ENCODE assay signal across 8 cellular contexts in the genomic region with DNA sequence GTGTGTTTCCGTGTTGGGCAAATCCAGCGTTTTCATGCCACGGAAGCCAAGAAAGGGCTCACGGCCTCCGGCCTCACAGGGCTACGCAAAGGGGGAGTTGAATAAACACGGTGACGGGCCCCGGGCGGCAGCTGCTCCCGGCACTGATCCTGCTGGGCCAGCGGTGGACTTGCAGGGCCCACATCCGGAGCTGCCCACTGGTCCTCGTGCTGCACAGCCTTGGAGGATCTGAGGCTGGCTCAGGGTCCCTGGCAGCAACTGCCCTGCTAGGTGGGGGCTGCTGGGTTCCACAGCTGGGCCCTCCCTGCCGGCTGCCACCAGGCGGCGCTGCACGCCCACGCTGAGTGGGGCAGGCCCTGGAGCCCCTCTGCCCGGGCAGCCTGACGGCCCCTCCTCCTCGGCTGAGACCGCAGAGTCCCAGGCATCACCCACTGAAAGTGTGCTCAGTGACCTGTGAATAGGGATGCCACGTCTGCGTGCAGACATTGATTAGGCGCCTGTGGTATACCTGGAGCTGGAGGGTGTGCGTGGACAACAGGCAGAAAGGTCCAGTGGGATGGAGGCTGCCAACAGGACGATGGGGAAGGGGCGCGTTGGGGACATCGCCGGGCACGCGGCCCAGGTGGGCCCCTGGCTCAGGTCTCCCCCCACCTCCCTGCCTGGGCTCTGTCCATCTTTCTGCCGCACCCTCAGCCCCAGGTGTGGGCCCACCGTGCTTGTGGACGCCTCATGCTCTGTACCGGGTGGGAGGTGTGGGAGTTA. TPM values are rescaled to one million over a fixed set of nuclear protein-coding genes. Genes with fewer than 3 reads are reported as not detected.
DNase-seq lines count a peak whose midpoint lies in the region; ATAC-seq and TF ChIP-seq lines count a peak whose summit lies in the region.

No MANE protein-coding gene starts in this region.

- peaks cover 4 to 38% of the 10 kb centered on the region in 2 donors for H3K36me3 ChIP-seq in psoas muscle (ENCODE audit: insufficient read depth in 1 of 2, low read depth in 1 of 2)

- no peaks in the 10 kb centered on the region for H3K9me3 ChIP-seq in psoas muscle

- peak; percentile 88 for TF ChIP-seq CTCF in foreskin keratinocyte (conservative IDR thresholded peaks at IDR 0.05)
- TF ChIP-seq CTCF in psoas muscle (IDR thresholded peaks at IDR 0.05): peak; percentile 74

- no peak overlapping the region for H3K27ac ChIP-seq in foreskin keratinocyte
- no peak overlapping the region for H3K27ac ChIP-seq in psoas muscle

- ATAC-seq in foreskin keratinocyte: peak; percentile 21
- peak; percentile 71 to 80 (median 74) for ATAC-seq in psoas muscle

- H3K4me3 ChIP-seq in psoas muscle: no peak overlapping the region

- peaks cover 18% of the 10 kb centered on the region for H3K27me3 ChIP-seq in foreskin keratinocyte
- H3K27me3 ChIP-seq in psoas muscle (ENCODE audit: insufficient read depth in 3 of 3, low read length in 2 of 3): peaks cover 0 to 17% (median 9%) of the 10 kb centered on the region in 3 donors

- intact Hi-C loops in psoas muscle (cut with DNase I): loop anchor here in 1 of 2 donors (10.0 kb wide), 1 partner anchor 150 kb away; no protein-coding TSS in a partner anchor

- DNase-seq in NCI-H1436 (lab: John Stamatoyannopoulos, UW) (peak; percentile 31), NCI-H1436 treated with DMSO at 0.1 percent for 48 hours (lab: John Stamatoyannopoulos, UW) (no peak), OCI-M1 (lab: John Stamatoyannopoulos, UW) (peak; percentile 50), foreskin keratinocyte (peak in 1 of 2 donors; percentile 11), psoas muscle (peak; percentile 57 to 82), ureter (ENCODE audit: low spot score) (no peak), NCI-H2107 (lab: John Stamatoyannopoulos, UW) (no peak)
- peak; percentile 57 for DNase-seq in activated T-helper 9 cell treated with anti-CD3 and anti-CD28 coated beads, Interleukin-2, amount 50 U/mL, for 16 hours (ENCODE audit: low read depth)

- 11 to 25% (median 15%) methylated on average over 37 to 38 of the region's 38 CpGs for WGBS in psoas muscle, 3 donors

- H3K4me1 ChIP-seq in foreskin keratinocyte (no peaks in the 10 kb centered on the region), psoas muscle (peaks cover 7% of the 10 kb centered on the region)

RNA-seq across cellular contexts. Expression of a gene that starts 5.3 kb away (rescaled TPM):
- total RNA-seq in foreskin keratinocyte: 0.20 and 0.21 TPM in 2 replicates
- 0.18 and 0.19 TPM in 2 replicates for polyA plus RNA-seq in foreskin keratinocyte
- under 1 TPM in 2 of 4 donors, not detected in 2; 0.08 to 0.13 TPM for total RNA-seq in psoas muscle
- polyA plus RNA-seq in psoas muscle: under 1 TPM in 2 of 3 donors, not detected in 1; 0.04 to 0.05 TPM
- total RNA-seq in ureter: not detected

RNA-seq across cellular contexts. Expression of a gene that starts 12.0 kb away (rescaled TPM):
- total RNA-seq in foreskin keratinocyte (526 and 567 TPM in 2 replicates), psoas muscle (100 to 1,000 TPM; 172 to 381 (median 300) TPM), ureter (273 TPM)
- polyA plus RNA-seq in foreskin keratinocyte (863 and 896 TPM in 2 replicates), psoas muscle (100 to 1,000 TPM; 202 to 308 (median 299) TPM)

RNA-seq across cellular contexts. Expression of a gene that starts 40.6 kb away (rescaled TPM):
- not detected in 2 replicates for total RNA-seq in foreskin keratinocyte
- polyA plus RNA-seq in foreskin keratinocyte: 0.10 TPM in 1 of 2 replicates, not detected in the other
- total RNA-seq in psoas muscle: not detected
- polyA plus RNA-seq in psoas muscle: under 1 TPM; 0.11 to 0.23 (median 0.14) TPM
- total RNA-seq in ureter: 0.83 TPM

RNA-seq across cellular contexts. Expression of a gene that starts 48.9 kb away (rescaled TPM):
- total RNA-seq in foreskin keratinocyte (54.7 and 68.1 TPM in 2 replicates), psoas muscle (10 to 100 TPM; 66.1 to 99.8 (median 81.4) TPM), ureter (56.4 TPM)
- polyA plus RNA-seq in foreskin keratinocyte (59.9 and 69.5 TPM in 2 replicates), psoas muscle (10 to 100 TPM; 61.7 to 79.6 (median 66.5) TPM)

RNA-seq across cellular contexts. Expression of a gene that starts 52.9 kb away (rescaled TPM):
- 80.0 and 81.4 TPM in 2 replicates for total RNA-seq in foreskin keratinocyte
- 94.5 and 105 TPM in 2 replicates for polyA plus RNA-seq in foreskin keratinocyte
- total RNA-seq in psoas muscle: 100 to 1,000 TPM in 1 of 4 donors, 10 to 100 TPM in 3; 72.6 to 107 (median 83.0) TPM
- polyA plus RNA-seq in psoas muscle: 100 to 1,000 TPM; 113 to 160 (median 123) TPM
- 30.8 TPM for total RNA-seq in ureter

Comparison
In these comparisons a context has a peak if more than half of its experiments do, and no peak if none do; other contexts are left out.
1. DNase-seq: peak in NCI-H1436 (single experiment), OCI-M1 (single experiment), activated T-helper 9 cell treated with anti-CD3 and anti-CD28 coated beads, Interleukin-2, amount 50 U/mL, for 16 hours (single experiment) and psoas muscle (2 of 2); none in NCI-H1436 treated with DMSO at 0.1 percent for 48 hours (single experiment), ureter (single experiment) and NCI-H2107 (single experiment).